Comparison of ENCODE assay signal across 16 cellular contexts in the genomic region with DNA sequence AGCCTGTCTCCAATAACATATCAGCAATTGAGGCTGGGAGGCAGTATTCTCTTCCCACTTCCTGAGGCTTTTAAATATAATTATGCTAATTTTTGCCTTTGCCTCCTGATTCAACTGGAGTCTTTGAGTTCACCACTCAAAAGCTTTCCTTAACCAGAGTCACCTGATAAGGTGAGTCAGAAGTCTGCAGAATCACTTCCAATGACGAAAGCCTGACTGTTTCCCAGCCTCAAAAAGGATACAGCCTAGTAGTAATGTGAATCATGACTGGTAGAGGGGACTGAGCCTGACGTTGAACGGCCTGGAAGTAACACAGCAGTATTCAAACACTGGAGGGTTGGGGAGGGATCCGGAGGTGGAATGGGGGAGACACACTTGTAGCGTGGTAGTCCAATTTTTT. TPM values are rescaled to one million over a fixed set of nuclear protein-coding genes. Genes with fewer than 3 reads are reported as not detected.
DNase-seq lines count a peak whose midpoint lies in the region; ATAC-seq, FAIRE-seq and TF ChIP-seq lines count a peak whose summit lies in the region.
"Had no signal": no experiment of that assay in that cellular context is flagged by ENCODE, and none has a peak within 500 bp of the region (broad histone marks: within the 10 kb centered on the region; RNA-seq: fewer than 3 reads in every experiment).

No MANE protein-coding gene starts in this region.

- no peak overlapping the region for H3K4ac ChIP-seq in mesendoderm (ENCODE audit: low read depth, low read length)

- H3K36me3 ChIP-seq in astrocyte (ENCODE audit: insufficient read depth, low read length) (no peaks in the 10 kb centered on the region), mesendoderm (ENCODE audit: control insufficient read depth, insufficient read depth, low read length) (no peaks in the 10 kb centered on the region)

- no peak overlapping the region for H2AK5ac ChIP-seq in mesendoderm (ENCODE audit: low read length)

- peaks cover 16% of the 10 kb centered on the region for H3K36me3 Mint-ChIP-seq in astrocyte (ENCODE audit: low read depth, unreplicated experiment)
- peaks cover 5% of the 10 kb centered on the region for H3K36me3 Mint-ChIP-seq in activated CD8-positive, alpha-beta T cell treated with anti-CD3 and anti-CD28 coated beads, Interleukin-2, amount 10 ng/mL, durations not matched to agents 7 days and 5 days (ENCODE audit: low read depth)

- H3K56ac ChIP-seq in mesendoderm (ENCODE audit: low read length): no peak overlapping the region

- intact Hi-C loops in head of caudate nucleus (cut with DNase I): no loop called here

- no peaks in the 10 kb centered on the region for H3K27me3 Mint-ChIP-seq in astrocyte (ENCODE audit: low read depth, unreplicated experiment)
- H3K27me3 Mint-ChIP-seq in activated CD8-positive, alpha-beta T cell treated with anti-CD3 and anti-CD28 coated beads, Interleukin-2, amount 10 ng/mL, durations not matched to agents 7 days and 5 days (ENCODE audit: low read depth): no peaks in the 10 kb centered on the region
- H3K27me3 Mint-ChIP-seq: activated B cell treated with CpG ODN at 0.5 μM for 24 hours, progenitor cell of endocrine pancreas had no signal

- H2BK5ac ChIP-seq in mesendoderm (ENCODE audit: low read length): no peak overlapping the region

- no peaks in the 10 kb centered on the region for H3K27me3 ChIP-seq in astrocyte (ENCODE audit: insufficient read depth, low read length)
- H3K27me3 ChIP-seq in mesendoderm (ENCODE audit: insufficient read depth, low read length, poor library complexity): no peaks in the 10 kb centered on the region
- H3K27me3 ChIP-seq: adrenal gland, dorsolateral prefrontal cortex, thyroid gland had no signal

- POLR2A ChIA-PET in activated CD8-positive, alpha-beta T cell treated with anti-CD3 and anti-CD28 coated beads, Interleukin-2, amount 10 ng/mL, durations not matched to agents 7 days and 5 days (lab: Charles Lee): interaction anchor here (1.9 kb wide), 1 partner anchor 10 kb away, joined by 9 read pairs; a partner anchor contains a TSS

- H3K4me1 ChIP-seq in astrocyte (ENCODE audit: insufficient read depth, low read length): no peaks in the 10 kb centered on the region
- no peaks in the 10 kb centered on the region for H3K4me1 ChIP-seq in mesendoderm (ENCODE audit: control insufficient read depth, low read depth, low read length)
- H3K4me1 ChIP-seq: adrenal gland had no signal

- no CpG with 5 or more reads among the region's 5 CpGs for WGBS in mesendoderm (ENCODE audit: extremely low coverage, insufficient coverage, low lambda C conversion rate)

- H3K4me2 ChIP-seq in astrocyte (ENCODE audit: low read length) (no peak overlapping the region), mesendoderm (ENCODE audit: low read length) (no peak overlapping the region)

- H3K9me3 ChIP-seq in astrocyte (ENCODE audit: insufficient read depth, low read depth, low read length): no peaks in the 10 kb centered on the region
- H3K9me3 ChIP-seq: adrenal gland, thyroid gland had no signal

- H3K27ac Mint-ChIP-seq in astrocyte (ENCODE audit: unreplicated experiment): peak overlapping the region; percentile 56
- H3K27ac Mint-ChIP-seq in activated CD8-positive, alpha-beta T cell treated with anti-CD3 and anti-CD28 coated beads, Interleukin-2, amount 10 ng/mL, durations not matched to agents 7 days and 5 days: no peak overlapping the region
- H3K27ac Mint-ChIP-seq: activated B cell treated with CpG ODN at 0.5 μM for 24 hours, progenitor cell of endocrine pancreas had no signal

- H3K9ac ChIP-seq in astrocyte (ENCODE audit: low read length): no peak overlapping the region
- H3K9ac ChIP-seq in mesendoderm (ENCODE audit: low read length): no peak overlapping the region

- H2BK120ac ChIP-seq in mesendoderm (ENCODE audit: low read depth, low read length): no peak overlapping the region

- H3K4me3 Mint-ChIP-seq in astrocyte (ENCODE audit: unreplicated experiment): no peak overlapping the region
- no peak overlapping the region for H3K4me3 Mint-ChIP-seq in activated CD8-positive, alpha-beta T cell treated with anti-CD3 and anti-CD28 coated beads, Interleukin-2, amount 10 ng/mL, durations not matched to agents 7 days and 5 days
- H3K4me3 Mint-ChIP-seq: activated B cell treated with CpG ODN at 0.5 μM for 24 hours had no signal

- H3K4me3 ChIP-seq in astrocyte (ENCODE audit: insufficient read depth, low read depth, low read length): no peak overlapping the region
- H3K4me3 ChIP-seq in mesendoderm (ENCODE audit: low read length): no peak overlapping the region
- H3K4me3 ChIP-seq: adrenal gland, dorsolateral prefrontal cortex, thyroid gland had no signal

- CTCF ChIA-PET in activated CD8-positive, alpha-beta T cell treated with anti-CD3 and anti-CD28 coated beads, Interleukin-2, amount 10 ng/mL, durations not matched to agents 7 days and 5 days (lab: Charles Lee): interaction anchor here (0.6 kb wide), 1 partner anchor 179 kb away, joined by 3 read pairs; no protein-coding TSS in a partner anchor

- no peak overlapping the region for H3K18ac ChIP-seq in mesendoderm (ENCODE audit: low read length)

- H3K79me2 ChIP-seq in astrocyte (ENCODE audit: insufficient read depth, low read length) (no peaks in the 10 kb centered on the region), mesendoderm (ENCODE audit: control insufficient read depth, insufficient read depth, low read length) (no peaks in the 10 kb centered on the region)

- H3K79me1 ChIP-seq in mesendoderm (ENCODE audit: low read length): no peaks in the 10 kb centered on the region

- H3K4me1 Mint-ChIP-seq in astrocyte (ENCODE audit: low read depth, unreplicated experiment): peaks cover 2% of the 10 kb centered on the region
- no peaks in the 10 kb centered on the region for H3K4me1 Mint-ChIP-seq in activated CD8-positive, alpha-beta T cell treated with anti-CD3 and anti-CD28 coated beads, Interleukin-2, amount 10 ng/mL, durations not matched to agents 7 days and 5 days (ENCODE audit: low read depth)
- H3K4me1 Mint-ChIP-seq: activated B cell treated with CpG ODN at 0.5 μM for 24 hours had no signal

- TF ChIP-seq CTCF in astrocyte (IDR thresholded peaks at IDR 0.05; ENCODE audit: insufficient read depth, low read depth, low read length) (no peak), GM10266 (IDR thresholded peaks at IDR 0.05; ENCODE audit: control insufficient read depth, insufficient read depth, low read depth, missing control alignments) (no peak)

- H3K27ac ChIP-seq in astrocyte (ENCODE audit: low read depth, low read length): no peak overlapping the region
- H3K27ac ChIP-seq in mesendoderm (ENCODE audit: low read depth, low read length): no peak overlapping the region
- H3K27ac ChIP-seq: adrenal gland, dorsolateral prefrontal cortex, thyroid gland had no signal

- H4K20me1 ChIP-seq in astrocyte (ENCODE audit: insufficient read depth, low read length): no peaks in the 10 kb centered on the region

- no peak for ATAC-seq in activated CD8-positive, alpha-beta T cell treated with anti-CD3 and anti-CD28 coated beads, Interleukin-2, amount 10 ng/mL, durations not matched to agents 7 days and 5 days

- FAIRE-seq in astrocyte (lab: Jason Lieb, UNC): no peak
- FAIRE-seq: HTR-8/SVneo, kidney had no signal

- peak overlapping the region; percentile 7 for H2AFZ ChIP-seq in astrocyte (ENCODE audit: low read depth, low read length)

- H2BK15ac ChIP-seq in mesendoderm (replicated peaks; ENCODE audit: low read depth): no peak overlapping the region

- H3K9me3 Mint-ChIP-seq in astrocyte (ENCODE audit: unreplicated experiment): peaks cover 3% of the 10 kb centered on the region
- no peaks in the 10 kb centered on the region for H3K9me3 Mint-ChIP-seq in activated CD8-positive, alpha-beta T cell treated with anti-CD3 and anti-CD28 coated beads, Interleukin-2, amount 10 ng/mL, durations not matched to agents 7 days and 5 days (ENCODE audit: insufficient read depth)
- H3K9me3 Mint-ChIP-seq: activated B cell treated with CpG ODN at 0.5 μM for 24 hours had no signal

- H4K5ac ChIP-seq in mesendoderm (ENCODE audit: low read length): no peak overlapping the region

- H4K8ac ChIP-seq in mesendoderm (ENCODE audit: low read depth, low read length): no peak overlapping the region

- H3K23ac ChIP-seq in mesendoderm (ENCODE audit: low read length): no peak overlapping the region

- DNase-seq in AG08395 (ENCODE audit: low spot score) (peak; percentile 22), HS-5 (ENCODE audit: low read depth) (peak; percentile 63), astrocyte (ENCODE audit: low read depth) (peak; percentile 79), head of caudate nucleus (peak in 34 of 42 donors; percentile 7 to 86 (median 45)), mesendoderm (no peak), GM10266 (ENCODE audit: extremely low spot score) (no peak)
- DNase-seq in activated effector memory CD4-positive, alpha-beta T cell treated with anti-CD3 and anti-CD28 coated beads, Interleukin-2, amount 50 U/mL, for 16 hours: no peak
- DNase-seq in activated CD8-positive, alpha-beta T cell treated with anti-CD3 and anti-CD28 coated beads, Interleukin-2, amount 10 ng/mL, durations not matched to agents 7 days and 5 days: no peak
- DNase-seq: activated B cell treated with CpG ODN at 0.5 μM for 24 hours, activated T-cell treated with anti-CD3 and anti-CD28 coated beads for 4 hours, adrenal gland, dorsolateral prefrontal cortex, kidney, thyroid gland had no signal

RNA-seq across cellular contexts. Expression of a gene that starts 10.4 kb away (rescaled TPM):
- total RNA-seq in astrocyte: 58.5 and 70.0 TPM in 2 replicates
- 115 TPM for polyA plus RNA-seq in mesendoderm (2013, experiment 1 of 2)
- 113 TPM for polyA plus RNA-seq in mesendoderm (2013, experiment 2 of 2)
- 100 to 1,000 TPM; 111 to 121 TPM for total RNA-seq in activated CD8-positive, alpha-beta T cell treated with anti-CD3 and anti-CD28 coated beads, Interleukin-2, amount 10 ng/mL, durations not matched to agents 7 days and 5 days

RNA-seq across cellular contexts. Expression of a gene that starts 16.6 kb away (rescaled TPM):
- total RNA-seq in astrocyte: 6.7 and 7.5 TPM in 2 replicates
- 11.8 TPM for polyA plus RNA-seq in mesendoderm (2013, experiment 1 of 2)
- 11.6 TPM for polyA plus RNA-seq in mesendoderm (2013, experiment 2 of 2)
- 10 to 100 TPM; 14.6 to 16.4 TPM for total RNA-seq in activated CD8-positive, alpha-beta T cell treated with anti-CD3 and anti-CD28 coated beads, Interleukin-2, amount 10 ng/mL, durations not matched to agents 7 days and 5 days

RNA-seq across cellular contexts. Expression of a gene that starts 31.5 kb away (rescaled TPM):
- total RNA-seq in astrocyte: not detected in 2 replicates
- polyA plus RNA-seq in mesendoderm (2013, experiment 1 of 2): not detected
- polyA plus RNA-seq in mesendoderm (2013, experiment 2 of 2): 0.01 TPM
- total RNA-seq in activated CD8-positive, alpha-beta T cell treated with anti-CD3 and anti-CD28 coated beads, Interleukin-2, amount 10 ng/mL, durations not matched to agents 7 days and 5 days: under 1 TPM; 0.16 to 0.32 TPM
- total RNA-seq: activated B cell treated with CpG ODN at 0.5 μM for 24 hours, progenitor cell of endocrine pancreas had no signal

RNA-seq across cellular contexts. Expression of a gene that starts 52.4 kb away (rescaled TPM):
- not detected in 2 replicates for total RNA-seq in astrocyte
- polyA plus RNA-seq in mesendoderm (2013, experiment 1 of 2): 0.21 TPM
- not detected for polyA plus RNA-seq in mesendoderm (2013, experiment 2 of 2)
- total RNA-seq in activated CD8-positive, alpha-beta T cell treated with anti-CD3 and anti-CD28 coated beads, Interleukin-2, amount 10 ng/mL, durations not matched to agents 7 days and 5 days: not detected
- total RNA-seq: activated B cell treated with CpG ODN at 0.5 μM for 24 hours, kidney, thyroid gland had no signal

RNA-seq across cellular contexts. Expression of a gene that starts 57.1 kb away (rescaled TPM):
- total RNA-seq in astrocyte: not detected in 2 replicates
- polyA plus RNA-seq in mesendoderm (2013, experiment 1 of 2): 0.24 TPM
- polyA plus RNA-seq in mesendoderm (2013, experiment 2 of 2): 0.17 TPM
- total RNA-seq in activated CD8-positive, alpha-beta T cell treated with anti-CD3 and anti-CD28 coated beads, Interleukin-2, amount 10 ng/mL, durations not matched to agents 7 days and 5 days: not detected
- total RNA-seq: activated B cell treated with CpG ODN at 0.5 μM for 24 hours, kidney had no signal

Comparison
In these comparisons a context has a peak if more than half of its experiments do, and no peak if none do; other contexts are left out.
1. DNase-seq: peak in AG08395 (single experiment), HS-5 (single experiment), astrocyte (single experiment) and head of caudate nucleus (34 of 42); none in activated effector memory CD4-positive, alpha-beta T cell treated with anti-CD3 and anti-CD28 coated beads, Interleukin-2, amount 50 U/mL, for 16 hours (single experiment), mesendoderm (single experiment), GM10266 (single experiment) and activated CD8-positive, alpha-beta T cell treated with anti-CD3 and anti-CD28 coated beads, Interleukin-2, amount 10 ng/mL, durations not matched to agents 7 days and 5 days (single experiment).